Comparison of ENCODE assay signal across 8 cellular contexts in genomic region chrX:69503228-69503834, GRCh38. TPM values are rescaled to one million over a fixed set of nuclear protein-coding genes. Genes with fewer than 3 reads are reported as not detected.
A peak's percentile ranks its signal among the peaks of the same experiment; 100 is the strongest.
DNase-seq lines count a peak whose midpoint lies in the region; ATAC-seq, FAIRE-seq and TF ChIP-seq lines count a peak whose summit lies in the region.

No MANE protein-coding gene starts in this region.

- H2BK120ac ChIP-seq in H1 (replicated peaks; ENCODE audit: low read depth, low read length) (no peak overlapping the region), neuronal stem cell (ENCODE audit: low read depth, low read length) (no peak overlapping the region)

- peak in 1 of 2 experiments; percentile 11; a peak in 1 of 4 replicates for TF ChIP-seq RAD21 in H1 (IDR thresholded peaks at IDR 0.05 in 1 of 2, conservative IDR thresholded peaks at IDR 0.05 in 1 of 2; ENCODE audit: low read depth in 2 of 2, low read length in 2 of 2)

- H3K4me3 ChIP-seq in HAP-1 (peak overlapping the region; percentile 87), H1 (ENCODE audit: extremely low read depth in 1 of 4, insufficient read depth in 2 of 4, low read depth in 3 of 4, low read length in 4 of 4) (peak overlapping the region; percentile 63 to 94 (median 72); a peak in 6 of 8 replicates), neuronal stem cell (ENCODE audit: low read length in 2 of 2) (peak overlapping the region; percentile 64 to 94)

- no peak for FAIRE-seq in H1 (lab: Jason Lieb, UNC)

- H2BK15ac ChIP-seq in H1 (ENCODE audit: low read length): 0 out of 2 replicates have a peak overlapping the region, but pooled peaks have one; percentile 29
- H2BK15ac ChIP-seq in neuronal stem cell (ENCODE audit: low read length): no peak overlapping the region

- H2BK20ac ChIP-seq in H1 (ENCODE audit: low read length): no peak overlapping the region

- H3K23me2 ChIP-seq in H1 (ENCODE audit: low read depth, low read length): peaks cover 8% of the 10 kb centered on the region; the same call in 1 of the 2 replicates

- H3K79me1 ChIP-seq in H1 (ENCODE audit: low read depth, low read length): no peaks in the 10 kb centered on the region
- no peaks in the 10 kb centered on the region for H3K79me1 ChIP-seq in neuronal stem cell (ENCODE audit: low read depth, low read length)

- H2BK5ac ChIP-seq in H1 (ENCODE audit: low read depth, low read length) (peak overlapping the region; percentile 66; the same call in 1 of the 2 replicates), neuronal stem cell (ENCODE audit: low read length) (no peak overlapping the region)

- no peak overlapping the region for H3K18ac ChIP-seq in H1 (ENCODE audit: extremely low read depth, low read length)
- H3K18ac ChIP-seq in neuronal stem cell (ENCODE audit: low read length): no peak overlapping the region

- H2AK5ac ChIP-seq in H1 (ENCODE audit: low read depth, low read length) (no peak overlapping the region), neuronal stem cell (ENCODE audit: low read depth, low read length) (no peak overlapping the region)

- TF ChIP-seq CTCF in H1 (IDR thresholded peaks at IDR 0.05; ENCODE audit: control extremely low read depth in 1 of 3, insufficient read depth in 1 of 3, low read depth in 1 of 3, low read length in 3 of 3): peak in 1 of 3 experiments; percentile 29; a peak in 1 of 4 replicates

- peaks cover 9 to 17% of the 10 kb centered on the region in 2 experiments for H4K20me1 ChIP-seq in H1 (replicated peaks in 1 of 2; ENCODE audit: control insufficient read depth in 1 of 2, insufficient read depth in 2 of 2, low read length in 2 of 2)

- CTCF ChIA-PET in H1 (lab: Charles Lee; ENCODE audit: partially characterized antibody): interaction anchor here (0.8 to 3.1 kb wide), 8 partner anchors 10 to 593 kb away, joined by 3 to 16 read pairs (median 4); no protein-coding TSS in a partner anchor

- peaks cover 16% of the 10 kb centered on the region for H3K4me1 ChIP-seq in HAP-1
- peaks cover 0 to 14% (median 7%) of the 10 kb centered on the region in 4 experiments; a peak in 6 of 7 replicates for H3K4me1 ChIP-seq in H1 (replicated peaks in 1 of 4; ENCODE audit: control insufficient read depth in 3 of 4, insufficient read depth in 4 of 4, low read length in 3 of 4)
- H3K4me1 ChIP-seq in neuronal stem cell (ENCODE audit: control insufficient read depth in 2 of 2, insufficient read depth in 1 of 2, low read depth in 1 of 2, low read length in 2 of 2): peaks cover 0 to 15% of the 10 kb centered on the region in 2 donors

- TF ChIP-seq EP300 in H1 (IDR thresholded peaks at IDR 0.05; ENCODE audit: borderline replicate concordance in 1 of 2, low read depth in 2 of 2, low read length in 2 of 2): no peak

- DNase-seq in HAP-1 (ENCODE audit: low spot score in 2 of 2): no peak
- peak; percentile 78 for DNase-seq in NCI-H2227 treated with DMSO at 0.1 percent for 48 hours (lab: John Stamatoyannopoulos, UW)
- no peak for DNase-seq in H1 (ENCODE audit: low read depth in 1 of 2, low spot score in 2 of 2)
- DNase-seq in neuronal stem cell (ENCODE audit: low spot score): no peak
- no peak for DNase-seq in middle frontal gyrus (ENCODE audit: extremely low spot score, low spot score)

- H3K23ac ChIP-seq in H1 (ENCODE audit: insufficient read length) (no peak overlapping the region), neuronal stem cell (ENCODE audit: low read depth, low read length, poor library complexity) (no peak overlapping the region)

- H3K36me3 ChIP-seq in HAP-1 (replicated peaks) (peaks cover 14% of the 10 kb centered on the region), H1 (ENCODE audit: control insufficient read depth in 2 of 4, insufficient read depth in 4 of 4, low read length in 3 of 4) (no peaks in the 10 kb centered on the region), neuronal stem cell (replicated peaks in 1 of 2; ENCODE audit: control insufficient read depth in 2 of 2, insufficient read depth in 2 of 2, low read length in 2 of 2) (no peaks in the 10 kb centered on the region)

- H3K14ac ChIP-seq in H1 (ENCODE audit: insufficient read length) (no peak overlapping the region), neuronal stem cell (ENCODE audit: low read length) (no peak overlapping the region)

- WGBS in H1 (ENCODE audit: extremely low coverage in 1 of 2, insufficient coverage in 1 of 2, insufficient read length in 1 of 2, insufficient replicate concordance in 2 of 2, low coverage in 1 of 2, low lambda C conversion rate in 2 of 2, missing lambda C conversion rate in 1 of 2), 2 experiments: 71% methylated on average over 5 of the region's 18 CpGs; no CpG with 5 or more reads in 1 of the 2 experiments
- no CpG with 5 or more reads among the region's 18 CpGs for WGBS in neuronal stem cell (ENCODE audit: extremely low coverage in 2 of 2, insufficient read length in 2 of 2, insufficient replicate concordance in 1 of 2), 2 donors

- H4K8ac ChIP-seq in H1 (ENCODE audit: extremely low read depth, insufficient read depth, low read length) (0 out of 2 replicates have a peak overlapping the region, but pooled peaks have one; percentile 89), neuronal stem cell (ENCODE audit: low read depth, low read length) (no peak overlapping the region)

- H2BK12ac ChIP-seq in H1 (ENCODE audit: low read depth, low read length): no peak overlapping the region
- H2BK12ac ChIP-seq in neuronal stem cell (ENCODE audit: low read length): no peak overlapping the region

- H3K4ac ChIP-seq in H1 (replicated peaks; ENCODE audit: insufficient read length, low read depth, low read length) (no peak overlapping the region), neuronal stem cell (ENCODE audit: low read length) (no peak overlapping the region)

- H4K91ac ChIP-seq in H1 (replicated peaks; ENCODE audit: insufficient read length, low read length) (no peak overlapping the region), neuronal stem cell (ENCODE audit: low read depth, low read length, poor library complexity) (no peak overlapping the region)

- H3K27me3 ChIP-seq in HAP-1 (ENCODE audit: low read depth) (no peaks in the 10 kb centered on the region; the same call in 1 of the 2 replicates), H1 (replicated peaks in 1 of 4; ENCODE audit: control insufficient read depth in 3 of 4, extremely low read depth in 1 of 4, insufficient read depth in 3 of 4, low read length in 3 of 4) (peaks cover 0 to 13% (median 5%) of the 10 kb centered on the region in 4 experiments; a peak in 6 of 7 replicates), neuronal stem cell (ENCODE audit: control insufficient read depth in 3 of 3, insufficient read depth in 3 of 3, low read depth in 1 of 3, low read length in 3 of 3) (peaks cover 0 to 21% (median 4%) of the 10 kb centered on the region in 3 experiments)

- TF ChIP-seq POLR2A in H1 (IDR thresholded peaks at IDR 0.05; ENCODE audit: control extremely low read depth in 1 of 2, low read depth in 2 of 2, low read length in 2 of 2): no peak

- H2AFZ ChIP-seq in H1 (ENCODE audit: low read length) (no peak overlapping the region), neuronal stem cell (ENCODE audit: low read length) (peak overlapping the region; percentile 95)

- H3K79me2 ChIP-seq in H1 (ENCODE audit: control insufficient read depth in 1 of 2, insufficient read depth in 2 of 2, low read length in 2 of 2): peaks cover 0 to 12% of the 10 kb centered on the region in 2 experiments; a peak in 1 of 4 replicates

- peak overlapping the region; percentile 59 for H3K56ac ChIP-seq in H1 (replicated peaks; ENCODE audit: insufficient read length, low read depth, low read length)

- H3K9me3 ChIP-seq in HAP-1 (no peaks in the 10 kb centered on the region), H1 (ENCODE audit: insufficient read depth in 2 of 2, low read depth in 1 of 2, low read length in 1 of 2) (no peaks in the 10 kb centered on the region), neuronal stem cell (replicated peaks in 1 of 2; ENCODE audit: control insufficient read depth in 2 of 2, insufficient read depth in 1 of 2, low read depth in 1 of 2, low read length in 2 of 2) (no peaks in the 10 kb centered on the region)

- H3K4me2 ChIP-seq in H1 (ENCODE audit: insufficient read depth in 1 of 2, low read depth in 2 of 2, low read length in 2 of 2) (peak overlapping the region; percentile 77 to 96), neuronal stem cell (ENCODE audit: insufficient read depth, low read length, poor library complexity, severe bottlenecking) (peak overlapping the region; percentile 83)

- H4K5ac ChIP-seq in H1 (ENCODE audit: insufficient read length, low read depth, low read length): peak overlapping the region; percentile 66

- in situ Hi-C loops in HAP-1 (cut with MboI; ENCODE audit: low sequenced_read_pairs): no loop called here

- no peak overlapping the region for H3K27ac ChIP-seq in H1 (ENCODE audit: low read depth, low read length)
- H3K27ac ChIP-seq in neuronal stem cell (replicated peaks; ENCODE audit: low read length): peak overlapping the region; percentile 83

- POLR2A ChIA-PET in H1 (lab: Charles Lee; ENCODE audit: partially characterized antibody): interaction anchor here (0.8 kb wide), 1 partner anchor 540 kb away, joined by 3 read pairs; no protein-coding TSS in a partner anchor

- H3K9ac ChIP-seq in H1 (replicated peaks in 1 of 4; ENCODE audit: extremely low read depth in 1 of 4, low read depth in 3 of 4, low read length in 3 of 4): peak overlapping the region in 2 of 4 experiments; percentile 29 to 55; a peak in 2 of 7 replicates
- H3K9ac ChIP-seq in neuronal stem cell (ENCODE audit: low read depth, low read length, poor library complexity): no peak overlapping the region

- ATAC-seq in GM21526 (IDR thresholded peaks at IDR 0.05; ENCODE audit: low FRiP score, unreplicated experiment) (no peak), GM21515 (IDR thresholded peaks at IDR 0.05; ENCODE audit: unreplicated experiment) (no peak), GM21423 (IDR thresholded peaks at IDR 0.05; ENCODE audit: unreplicated experiment) (no peak)

TF ChIP-seq in H1, 55 proteins besides CTCF, POLR2A, EP300 and RAD21 (continues in another document):
- TF ChIP-seq YY1 (IDR thresholded peaks at IDR 0.05; ENCODE audit: low read depth, low read length) (no peak), MAX (IDR thresholded peaks at IDR 0.05) (peak; percentile 92), SAP30 (IDR thresholded peaks at IDR 0.05; ENCODE audit: insufficient read depth, insufficient replicate concordance, low read length) (no peak)

RNA-seq across cellular contexts. Expression of gene NALF2, which starts 0.8 kb away (rescaled TPM):
- 15.6 and 16.1 TPM in 2 replicates for total RNA-seq in H1 (2021; fragmentation: NEBNext Ultra II Directional; extraction: Animal tissue kit (Norgen Biotek cat#: 25700))
- 7.3 and 7.5 TPM in 2 replicates for polyA plus RNA-seq in H1 (2011; rRNA removed)
- polyA plus RNA-seq in H1 (2011; cell fraction: cytosol; rRNA removed): 6.3 TPM
- 6.1 TPM for polyA plus RNA-seq in H1 (2011; cell fraction: nucleus; rRNA removed)
- polyA plus RNA-seq in H1 (2012, experiment 1 of 2): 13.4 to 15.3 TPM (median 14.6 TPM) in 4 replicates
- polyA plus RNA-seq in H1 (2012, experiment 2 of 2): 17.5 TPM
- polyA plus RNA-seq in H1 (2013, experiment 1 of 2): 9.3 TPM
- polyA plus RNA-seq in H1 (2013, experiment 2 of 2): 10.7 TPM
- 4.8 and 6.2 TPM in 2 replicates for polyA minus RNA-seq in H1 (2011; rRNA and poly(A)+ RNA removed)
- polyA minus RNA-seq in H1 (2011; cell fraction: cytosol; rRNA and poly(A)+ RNA removed): 5.4 TPM
- polyA minus RNA-seq in H1 (2011; cell fraction: nucleus; rRNA and poly(A)+ RNA removed): 3.2 TPM
- 4.4 TPM for polyA plus RNA-seq in neuronal stem cell (2013, experiment 1 of 2)
- 4.5 TPM for polyA plus RNA-seq in neuronal stem cell (2013, experiment 2 of 2)
